Comparison of ENCODE assay signal across 17 cellular contexts in genomic region chr9:76607730-76608475, GRCh38.
"Had no signal": no experiment of that assay in that cellular context is flagged by ENCODE, and none has a peak within 500 bp of the region (broad histone marks: within the 10 kb centered on the region; RNA-seq: fewer than 3 reads in every experiment).

No MANE protein-coding gene starts in this region.

- DNase-seq: activated gamma-delta T cell treated with Interleukin-2 at 50 U/mL for 16 hours; activated T-cell treated with anti-CD3 and anti-CD28 coated beads, Interleukin-2, amount 50 U/mL, for 1 hour; anterior cingulate cortex; body of pancreas; dermis blood vessel endothelial cell; effector CD8-positive, alpha-beta T cell; erythroblast; foreskin fibroblast; immature natural killer cell; kidney glomerular epithelial cell; left lung; naive B cell; occipital lobe; right lobe of liver; stimulated activated CD4-positive, alpha-beta T cell treated with anti-CD3 and anti-CD28 coated beads, Interleukin-1b, Interleukin-23, amount 100 ng/mL, for 48 hours; stimulated activated naive CD4-positive, alpha-beta T cell; testis had no signal

- ATAC-seq: body of pancreas had no signal
